Comparison of ENCODE assay signal across 23 cellular contexts in the genomic region with DNA sequence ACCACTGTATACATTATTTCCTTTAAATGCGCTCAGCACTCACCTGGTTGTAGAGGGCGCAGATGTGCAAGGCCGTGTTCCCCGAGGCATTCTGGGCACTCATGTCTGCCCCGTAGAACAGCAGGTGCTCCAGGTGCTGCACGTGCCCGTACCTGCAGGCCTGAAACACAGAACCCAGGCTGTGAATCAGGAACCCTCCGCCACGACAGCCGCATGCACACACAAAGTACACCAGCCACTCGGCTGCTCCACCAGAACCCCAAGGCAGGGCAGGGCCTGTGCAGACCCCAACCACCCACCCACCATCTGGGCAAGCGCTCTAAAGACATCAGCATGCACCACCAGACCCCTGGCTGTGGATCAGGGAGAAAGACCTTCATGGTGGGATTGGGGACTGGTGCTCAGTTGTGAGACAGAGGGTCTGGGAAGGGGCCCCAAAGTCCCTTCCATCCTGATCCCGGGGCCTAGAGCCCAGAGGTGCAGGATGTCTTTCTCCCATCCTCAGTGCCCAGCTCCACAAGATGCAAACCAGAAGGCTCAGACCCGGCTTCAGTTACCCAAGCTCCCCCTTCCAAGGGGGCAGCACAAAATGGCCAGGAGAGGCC.
A peak's percentile ranks its signal among the peaks of the same experiment; 100 is the strongest.
DNase-seq lines count a peak whose midpoint lies in the region; ATAC-seq, FAIRE-seq and TF ChIP-seq lines count a peak whose summit lies in the region.
"Had no signal": no experiment of that assay in that cellular context is flagged by ENCODE, and none has a peak within 500 bp of the region (broad histone marks: within the 10 kb centered on the region; RNA-seq: fewer than 3 reads in every experiment).

No MANE protein-coding gene starts in this region.

- H4K91ac ChIP-seq in IMR-90 (ENCODE audit: insufficient read depth, low read depth, low read length): no peak overlapping the region
- no peak overlapping the region for H4K91ac ChIP-seq in H1 (replicated peaks; ENCODE audit: insufficient read length, low read length)
- H4K91ac ChIP-seq in trophoblast cell (ENCODE audit: low read depth, low read length): no peak overlapping the region

- H2BK12ac ChIP-seq in H1 (ENCODE audit: low read depth, low read length) (no peak overlapping the region), trophoblast cell (ENCODE audit: low read length) (no peak overlapping the region)

- H3K56ac ChIP-seq in IMR-90 (ENCODE audit: extremely low read depth, insufficient read depth, low read length) (no peak overlapping the region), H1 (replicated peaks; ENCODE audit: insufficient read length, low read depth, low read length) (no peak overlapping the region)

- H3K9ac ChIP-seq in IMR-90 (ENCODE audit: low read depth, low read length) (no peak overlapping the region), H1 (replicated peaks in 1 of 4; ENCODE audit: extremely low read depth in 1 of 4, low read depth in 3 of 4, low read length in 3 of 4) (no peak overlapping the region; a peak in 1 of 7 replicates), trophoblast cell (ENCODE audit: low read length) (no peak overlapping the region)
- H3K9ac ChIP-seq: BLaER1 treated with 17β-estradiol and CSF1 and Interleukin-3, amounts not matched to agents 10 nM and 100 nM had no signal

- BruUV-seq in IMR-90 (replicated peaks; lab: Mats Ljungman, UMichigan): no TSS peak

- dilution Hi-C loops in IMR-90 (cut with HindIII; ENCODE audit: low sequenced_read_pairs, unreplicated experiment): no loop called here

- 80% methylated on average over 5 of the region's 14 CpGs; no CpG with 5 or more reads in 1 of the 2 experiments for WGBS in IMR-90 (ENCODE audit: extremely low coverage in 2 of 2, insufficient read length in 1 of 2), 2 experiments
- WGBS in H1 (ENCODE audit: extremely low coverage in 1 of 2, insufficient coverage in 1 of 2, insufficient read length in 1 of 2, insufficient replicate concordance in 2 of 2, low coverage in 1 of 2, low lambda C conversion rate in 2 of 2, missing lambda C conversion rate in 1 of 2), 2 experiments: 98% methylated on average over 14 of the region's 14 CpGs; no CpG with 5 or more reads in 1 of the 2 experiments
- WGBS in trophoblast cell (ENCODE audit: extremely low coverage, insufficient coverage, insufficient read length): no CpG with 5 or more reads among the region's 14 CpGs

- H3K18ac ChIP-seq in IMR-90 (ENCODE audit: low read depth, low read length) (no peak overlapping the region), H1 (ENCODE audit: extremely low read depth, low read length) (no peak overlapping the region), trophoblast cell (ENCODE audit: low read length) (no peak overlapping the region)

- H3K14ac ChIP-seq in IMR-90 (replicated peaks; ENCODE audit: low read depth, low read length) (no peak overlapping the region), H1 (ENCODE audit: insufficient read length) (no peak overlapping the region), trophoblast cell (ENCODE audit: low read length) (no peak overlapping the region)

- no peaks in the 10 kb centered on the region for H3K23me2 ChIP-seq in H1 (ENCODE audit: low read depth, low read length)

- H2BK15ac ChIP-seq in IMR-90 (ENCODE audit: low read depth, low read length): no peak overlapping the region
- no peak overlapping the region for H2BK15ac ChIP-seq in H1 (ENCODE audit: low read length)

- H4K5ac ChIP-seq in IMR-90 (ENCODE audit: low read depth, low read length) (no peak overlapping the region), H1 (ENCODE audit: insufficient read length, low read depth, low read length) (no peak overlapping the region)

- no peaks in the 10 kb centered on the region; the same call in 1 of the 2 replicates for H3K9me3 ChIP-seq in IMR-90 (ENCODE audit: control insufficient read depth, insufficient read depth, low read length)
- peaks cover 3 to 6% of the 10 kb centered on the region in 2 experiments; a peak in 2 of 4 replicates for H3K9me3 ChIP-seq in H1 (ENCODE audit: insufficient read depth in 2 of 2, low read depth in 1 of 2, low read length in 1 of 2)
- no peaks in the 10 kb centered on the region for H3K9me3 ChIP-seq in trophoblast cell (ENCODE audit: insufficient read depth, low read depth, low read length)
- H3K9me3 ChIP-seq: Caco-2 had no signal

- H3K79me1 ChIP-seq in IMR-90 (ENCODE audit: low read depth in 1 of 2, low read length in 2 of 2): no peaks in the 10 kb centered on the region
- no peaks in the 10 kb centered on the region for H3K79me1 ChIP-seq in H1 (ENCODE audit: low read depth, low read length)
- no peaks in the 10 kb centered on the region for H3K79me1 ChIP-seq in trophoblast cell (ENCODE audit: low read length)

- no peaks in the 10 kb centered on the region for H3K9me1 ChIP-seq in IMR-90 (ENCODE audit: insufficient read depth, low read length)

- H2AK9ac ChIP-seq in IMR-90 (replicated peaks; ENCODE audit: low read depth, low read length, poor library complexity): peak overlapping the region; percentile 42

- no peak overlapping the region for H4K12ac ChIP-seq in trophoblast cell (ENCODE audit: low read depth, low read length)

- H3K79me2 ChIP-seq in H1 (ENCODE audit: control insufficient read depth in 1 of 2, insufficient read depth in 2 of 2, low read length in 2 of 2) (no peaks in the 10 kb centered on the region; a peak in 1 of 4 replicates), trophoblast cell (ENCODE audit: control insufficient read depth, insufficient read depth, low read length, poor library complexity) (no peaks in the 10 kb centered on the region)

- CTCF ChIA-PET in IMR-90 (lab: Yijun Ruan, JAX) (no interaction called here), H1 (lab: Charles Lee; ENCODE audit: partially characterized antibody) (interaction anchor here (0.8 to 1.9 kb wide), 4 partner anchors 9 to 284 kb away, joined by 3 to 5 read pairs (median 4); no protein-coding TSS in a partner anchor)

- no peak for ATAC-seq in IMR-90 (ENCODE audit: low read depth)
- ATAC-seq: A549; CD8-positive, alpha-beta T cell; GM12878 had no signal

- no peak overlapping the region for H2BK20ac ChIP-seq in IMR-90 (ENCODE audit: low read depth, low read length)
- H2BK20ac ChIP-seq in H1 (ENCODE audit: low read length): no peak overlapping the region

- H3K4me3 ChIP-seq in IMR-90 (ENCODE audit: insufficient read depth, low read depth, low read length): no peak overlapping the region
- H3K4me3 ChIP-seq in H1 (ENCODE audit: extremely low read depth in 1 of 4, insufficient read depth in 2 of 4, low read depth in 3 of 4, low read length in 4 of 4): no peak overlapping the region
- H3K4me3 ChIP-seq in trophoblast cell (ENCODE audit: low read depth, low read length): peak overlapping the region; percentile 32
- H3K4me3 ChIP-seq: A549; BLaER1 treated with 17β-estradiol and CSF1 and Interleukin-3, amounts not matched to agents 10 nM and 100 nM; GM12878 had no signal

- TF ChIP-seq CTCF in IMR-90 (conservative IDR thresholded peaks at IDR 0.05; ENCODE audit: low read depth, low read length): no peak
- TF ChIP-seq CTCF in H1 (IDR thresholded peaks at IDR 0.05; ENCODE audit: control extremely low read depth in 1 of 3, insufficient read depth in 1 of 3, low read depth in 1 of 3, low read length in 3 of 3): no peak

- no peak for DNase-seq in IMR-90
- DNase-seq in H1 (ENCODE audit: low read depth in 1 of 2, low spot score in 2 of 2): no peak
- DNase-seq in trophoblast cell: no peak
- no peak for DNase-seq in NCI-H146 treated with DMSO at 0.1 percent for 48 hours (lab: John Stamatoyannopoulos, UW; ENCODE audit: unreplicated experiment)
- DNase-seq in DMS153 (lab: John Stamatoyannopoulos, UW): no peak
- DNase-seq: AML-193; Caco-2; Calu3; CD4-positive, alpha-beta T cell; CD8-positive, alpha-beta T cell; DMS53; DMS79; DND-41; EL; GDM1 had no signal

- intact Hi-C loops in IMR-90 (cut with micrococcal nuclease): no loop called here

- TF ChIP-seq POLR2A in IMR-90 (IDR thresholded peaks at IDR 0.05; ENCODE audit: low read depth, low read length) (no peak), H1 (IDR thresholded peaks at IDR 0.05; ENCODE audit: control extremely low read depth in 1 of 2, low read depth in 2 of 2, low read length in 2 of 2) (no peak)

- H4K8ac ChIP-seq in IMR-90 (ENCODE audit: low read depth in 2 of 2, low read length in 2 of 2) (no peak overlapping the region), H1 (ENCODE audit: extremely low read depth, insufficient read depth, low read length) (no peak overlapping the region; the same call in 1 of the 2 replicates), trophoblast cell (ENCODE audit: low read depth, low read length) (no peak overlapping the region)

- in situ Hi-C loops in IMR-90 (cut with MboI; ENCODE audit: low sequenced_read_pairs): no loop called here

- H2BK5ac ChIP-seq in IMR-90 (ENCODE audit: low read depth, low read length, poor library complexity, severe bottlenecking) (no peak overlapping the region), H1 (ENCODE audit: low read depth, low read length) (peak overlapping the region; percentile 30; the same call in 1 of the 2 replicates), trophoblast cell (ENCODE audit: low read depth, low read length, poor library complexity) (no peak overlapping the region)

- TF ChIP-seq RAD21 in IMR-90 (IDR thresholded peaks at IDR 0.05; ENCODE audit: low read length): no peak
- TF ChIP-seq RAD21 in H1 (IDR thresholded peaks at IDR 0.05 in 1 of 2, conservative IDR thresholded peaks at IDR 0.05 in 1 of 2; ENCODE audit: low read depth in 2 of 2, low read length in 2 of 2): no peak

- H3K4me1 ChIP-seq in IMR-90 (ENCODE audit: control insufficient read depth, insufficient read depth, low read length) (no peaks in the 10 kb centered on the region), H1 (replicated peaks in 1 of 4; ENCODE audit: control insufficient read depth in 3 of 4, insufficient read depth in 4 of 4, low read length in 3 of 4) (no peaks in the 10 kb centered on the region; a peak in 1 of 7 replicates), trophoblast cell (ENCODE audit: control insufficient read depth in 1 of 2, insufficient read depth in 2 of 2, low read length in 2 of 2) (no peaks in the 10 kb centered on the region)
- H3K4me1 ChIP-seq: Caco-2 had no signal

- H3K23ac ChIP-seq in IMR-90 (ENCODE audit: low read depth, low read length): no peak overlapping the region
- no peak overlapping the region for H3K23ac ChIP-seq in H1 (ENCODE audit: insufficient read length)
- no peak overlapping the region for H3K23ac ChIP-seq in trophoblast cell (ENCODE audit: low read length)

- H3K4me2 ChIP-seq in IMR-90 (ENCODE audit: low read depth, low read length) (no peak overlapping the region), H1 (ENCODE audit: insufficient read depth in 1 of 2, low read depth in 2 of 2, low read length in 2 of 2) (no peak overlapping the region), trophoblast cell (ENCODE audit: low read length) (no peak overlapping the region)
- H3K4me2 ChIP-seq: A549; BLaER1 treated with 17β-estradiol and CSF1 and Interleukin-3, amounts not matched to agents 10 nM and 100 nM had no signal

- H2AFZ ChIP-seq in IMR-90 (replicated peaks; ENCODE audit: low read length, poor library complexity) (no peak overlapping the region), H1 (ENCODE audit: low read length) (no peak overlapping the region), trophoblast cell (ENCODE audit: insufficient read depth, low read length, poor library complexity) (no peak overlapping the region)

- H2BK120ac ChIP-seq in IMR-90 (ENCODE audit: low read depth, low read length): no peak overlapping the region
- no peak overlapping the region for H2BK120ac ChIP-seq in H1 (replicated peaks; ENCODE audit: low read depth, low read length)
- no peak overlapping the region for H2BK120ac ChIP-seq in trophoblast cell (ENCODE audit: insufficient read depth, low read length, poor library complexity)

- H3K36me3 ChIP-seq in IMR-90 (ENCODE audit: control insufficient read depth, insufficient read depth, low read length): peaks cover 3% of the 10 kb centered on the region; the same call in 1 of the 2 replicates
- peaks cover 0 to 6% (median 2%) of the 10 kb centered on the region in 4 experiments; a peak in 3 of 8 replicates for H3K36me3 ChIP-seq in H1 (ENCODE audit: control insufficient read depth in 2 of 4, insufficient read depth in 4 of 4, low read length in 3 of 4)
- H3K36me3 ChIP-seq in trophoblast cell (ENCODE audit: control insufficient read depth in 1 of 2, insufficient read depth in 2 of 2, low read length in 2 of 2): peaks cover 10 to 11% of the 10 kb centered on the region in 2 experiments
- H3K36me3 ChIP-seq: BLaER1 treated with 17β-estradiol and CSF1 and Interleukin-3, amounts not matched to agents 10 nM and 100 nM had no signal

- H3K27me3 ChIP-seq in IMR-90 (ENCODE audit: control insufficient read depth, insufficient read depth, low read length) (no peaks in the 10 kb centered on the region), H1 (replicated peaks in 1 of 4; ENCODE audit: control insufficient read depth in 3 of 4, extremely low read depth in 1 of 4, insufficient read depth in 3 of 4, low read length in 3 of 4) (no peaks in the 10 kb centered on the region), trophoblast cell (ENCODE audit: insufficient read depth, low read length) (no peaks in the 10 kb centered on the region)
- H3K27me3 ChIP-seq: BLaER1 treated with 17β-estradiol and CSF1 and Interleukin-3, amounts not matched to agents 10 nM and 100 nM had no signal

- POLR2A ChIA-PET in IMR-90 (lab: Charles Lee; ENCODE audit: unreplicated experiment) (no interaction called here), H1 (lab: Charles Lee; ENCODE audit: partially characterized antibody) (no interaction called here)

- H4K20me1 ChIP-seq in IMR-90 (ENCODE audit: insufficient read depth, low read length): no peaks in the 10 kb centered on the region
- H4K20me1 ChIP-seq in H1 (replicated peaks in 1 of 2; ENCODE audit: control insufficient read depth in 1 of 2, insufficient read depth in 2 of 2, low read length in 2 of 2): peaks cover 0 to 3% of the 10 kb centered on the region in 2 experiments
- H4K20me1 ChIP-seq: BLaER1 treated with 17β-estradiol and CSF1 and Interleukin-3, amounts not matched to agents 10 nM and 100 nM had no signal

- no peak for FAIRE-seq in H1 (lab: Jason Lieb, UNC)
- FAIRE-seq: A549, D721Med, GM12878, GM12892, GM18507 had no signal

- H2AK5ac ChIP-seq in IMR-90 (ENCODE audit: low read depth, low read length) (no peak overlapping the region), H1 (ENCODE audit: low read depth, low read length) (no peak overlapping the region), trophoblast cell (ENCODE audit: low read length) (no peak overlapping the region)

- no peak overlapping the region for H3K4ac ChIP-seq in IMR-90 (ENCODE audit: low read depth, low read length)
- H3K4ac ChIP-seq in H1 (replicated peaks; ENCODE audit: insufficient read length, low read depth, low read length): no peak overlapping the region
- H3K4ac ChIP-seq in trophoblast cell (ENCODE audit: low read depth, low read length): no peak overlapping the region

- H3K27ac ChIP-seq in IMR-90 (ENCODE audit: insufficient read depth, low read length) (no peak overlapping the region), H1 (ENCODE audit: low read depth, low read length) (no peak overlapping the region; the same call in 1 of the 2 replicates), trophoblast cell (ENCODE audit: low read depth, low read length) (no peak overlapping the region)
- H3K27ac ChIP-seq: 22Rv1; BLaER1 treated with 17β-estradiol and CSF1 and Interleukin-3, amounts not matched to agents 10 nM and 100 nM; C4-2B had no signal

- TF ChIP-seq EP300 in H1 (IDR thresholded peaks at IDR 0.05; ENCODE audit: borderline replicate concordance in 1 of 2, low read depth in 2 of 2, low read length in 2 of 2): no peak
